In genomic region chr2:133486706-133487305, GRCh38 we compare ENCODE assay signal across 28 cellular contexts.
DNase-seq lines count a peak whose midpoint lies in the region; ATAC-seq and TF ChIP-seq lines count a peak whose summit lies in the region.
"Had no signal": no experiment of that assay in that cellular context is flagged by ENCODE, and none has a peak within 500 bp of the region (broad histone marks: within the 10 kb centered on the region; RNA-seq: fewer than 3 reads in every experiment).

No MANE protein-coding gene starts in this region.

- 33 to 45% methylated on average over 5 of the region's 5 CpGs for WGBS in heart right ventricle, 2 donors

- H3K4me3 ChIP-seq in AG10803 (ENCODE audit: low read length) = no peak overlapping the region
- no peak overlapping the region for H3K4me3 ChIP-seq in brain microvascular endothelial cell (ENCODE audit: low read depth, low read length)
- no peak overlapping the region for H3K4me3 ChIP-seq in heart right ventricle
- H3K4me3 ChIP-seq in left lung = no peak overlapping the region
- H3K4me3 ChIP-seq: smooth muscle cell had no signal

- TF ChIP-seq CTCF in AG10803 (conservative IDR thresholded peaks at IDR 0.05; ENCODE audit: low read length) (no peak), brain microvascular endothelial cell (IDR thresholded peaks at IDR 0.05; ENCODE audit: low read depth, low read length, missing control alignments) (no peak), nephron (IDR thresholded peaks at IDR 0.05; ENCODE audit: unreplicated experiment in 3 of 3) (no peak), heart right ventricle (IDR thresholded peaks at IDR 0.05) (no peak), left lung (IDR thresholded peaks at IDR 0.05) (no peak)

- H3K4me3 Mint-ChIP-seq in nephron = peak overlapping the region in 1 of 3 experiments; percentile 15
- H3K4me3 Mint-ChIP-seq: activated CD4-positive, alpha-beta memory T cell treated with anti-CD3 and anti-CD28 coated beads, Interleukin-2, amount 10 ng/mL, durations not matched to agents 7 days and 5 days; endodermal cell; H9; naive thymus-derived CD4-positive, alpha-beta T cell; T-helper 1 cell treated with Interleukin-12 subunit alpha and Interleukin-12 subunit beta and Interleukin-4 antibody, amounts not matched to agents 30 μg/mL and 1 μg/mL, for 36 hours; type B pancreatic cell had no signal

- H3K27me3 ChIP-seq in brain microvascular endothelial cell (replicated peaks) (no peaks in the 10 kb centered on the region), heart right ventricle (no peaks in the 10 kb centered on the region), left lung (no peaks in the 10 kb centered on the region)
- H3K27me3 ChIP-seq: BE2C had no signal

- H3K27ac ChIP-seq in brain microvascular endothelial cell = no peak overlapping the region
- no peak overlapping the region for H3K27ac ChIP-seq in heart right ventricle
- no peak overlapping the region for H3K27ac ChIP-seq in left lung

- peak overlapping the region; percentile 73 to 94 (median 88) for H3K27ac Mint-ChIP-seq in nephron
- H3K27ac Mint-ChIP-seq: activated CD4-positive, alpha-beta memory T cell treated with anti-CD3 and anti-CD28 coated beads, Interleukin-2, amount 10 ng/mL, durations not matched to agents 7 days and 5 days; activated naive CD4-positive, alpha-beta T cell treated with anti-CD3 and anti-CD28 coated beads, Interleukin-2, amount 50 U/mL, for 72 hours; activated T-helper 2 cell treated with anti-CD3 and anti-CD28 coated beads, Interferon-gamma antibody, Interleukin-2, Interleukin-4, amounts not matched to agents 10 μg/mL and 5 μg/mL and 100 μg/mL, durations not matched to agents 14 hours and 24 hours and 36 hours; endodermal cell; H9; T-helper 1 cell treated with Interleukin-12 subunit alpha and Interleukin-12 subunit beta and Interleukin-4 antibody, amounts not matched to agents 30 μg/mL and 1 μg/mL, for 36 hours; type B pancreatic cell had no signal

- H3K36me3 ChIP-seq in brain microvascular endothelial cell (replicated peaks) = no peaks in the 10 kb centered on the region
- H3K36me3 ChIP-seq in heart right ventricle = no peaks in the 10 kb centered on the region
- H3K36me3 ChIP-seq in left lung = no peaks in the 10 kb centered on the region
- H3K36me3 ChIP-seq: BE2C had no signal

- no peaks in the 10 kb centered on the region for H3K9me3 Mint-ChIP-seq in nephron
- H3K9me3 Mint-ChIP-seq: activated CD4-positive, alpha-beta memory T cell treated with anti-CD3 and anti-CD28 coated beads, Interleukin-2, amount 10 ng/mL, durations not matched to agents 7 days and 5 days; activated T-helper 2 cell treated with anti-CD3 and anti-CD28 coated beads, Interferon-gamma antibody, Interleukin-2, Interleukin-4, amounts not matched to agents 10 μg/mL and 5 μg/mL and 100 μg/mL, durations not matched to agents 14 hours and 24 hours and 36 hours; endodermal cell; H9; T-helper 1 cell treated with Interleukin-12 subunit alpha and Interleukin-12 subunit beta and Interleukin-4 antibody, amounts not matched to agents 30 μg/mL and 1 μg/mL, for 36 hours; type B pancreatic cell had no signal

- H3K36me3 Mint-ChIP-seq in nephron (ENCODE audit: low read depth) = no peaks in the 10 kb centered on the region
- H3K36me3 Mint-ChIP-seq: activated naive CD4-positive, alpha-beta T cell treated with anti-CD3 and anti-CD28 coated beads, Interleukin-2, amount 50 U/mL, for 72 hours; naive thymus-derived CD4-positive, alpha-beta T cell; type B pancreatic cell had no signal

- no peaks in the 10 kb centered on the region for H3K27me3 Mint-ChIP-seq in nephron (ENCODE audit: low read depth)
- H3K27me3 Mint-ChIP-seq: activated CD4-positive, alpha-beta memory T cell treated with anti-CD3 and anti-CD28 coated beads, Interleukin-2, amount 10 ng/mL, durations not matched to agents 7 days and 5 days had no signal

- in situ Hi-C loops in brain microvascular endothelial cell (cut with HindIII; ENCODE audit: low pct_ligation_motif_present, low sequenced_read_pairs) = no loop called here

- H3K9me3 ChIP-seq in heart right ventricle = no peaks in the 10 kb centered on the region
- H3K9me3 ChIP-seq in left lung = no peaks in the 10 kb centered on the region
- H3K9me3 ChIP-seq: BE2C had no signal

- ATAC-seq in heart right ventricle (no peak), HG03342 (IDR thresholded peaks at IDR 0.05; ENCODE audit: unreplicated experiment) (no peak), left lung (no peak)
- ATAC-seq: activated CD4-positive, CD25-positive, alpha-beta regulatory T cell treated with anti-CD3 and anti-CD28 coated beads, Interleukin-2, amount 50 U/mL, for 24 hours; activated naive CD4-positive, alpha-beta T cell treated with anti-CD3 and anti-CD28 coated beads, Interleukin-2, amount 50 U/mL, for 72 hours; naive thymus-derived CD4-positive, alpha-beta T cell had no signal

- intact Hi-C loops in head of caudate nucleus (cut with DNase I) = no loop called here
- intact Hi-C loops in heart right ventricle (cut with DNase I) = no loop called here
- intact Hi-C loops in left lung (cut with DNase I) = no loop called here

- H3K4me1 ChIP-seq in heart right ventricle = peaks cover 0 to 18% (median 4%) of the 10 kb centered on the region in 9 donors
- H3K4me1 ChIP-seq in left lung = no peaks in the 10 kb centered on the region
- H3K4me1 ChIP-seq: BE2C had no signal

- DNase-seq in AG10803 (ENCODE audit: low read depth) = peak; percentile 19
- peak; percentile 20 for DNase-seq in brain microvascular endothelial cell
- DNase-seq in head of caudate nucleus = peak in 29 of 42 donors; percentile 5 to 78 (median 38)
- DNase-seq in heart right ventricle = no peak
- no peak for DNase-seq in stimulated activated CD4-positive, alpha-beta T cell treated with anti-CD3 and anti-CD28 coated beads, Interleukin-2, amount 100 ng/mL, for 48 hours
- no peak for DNase-seq in left lung
- DNase-seq: activated CD4-positive, alpha-beta memory T cell treated with anti-CD3 and anti-CD28 coated beads, Interleukin-2, amount 10 ng/mL, durations not matched to agents 7 days and 5 days; activated CD8-positive, alpha-beta memory T cell treated with anti-CD3 and anti-CD28 coated beads, Interleukin-2, amount 50 U/mL, for 48 hours; BE2C; endodermal cell; glutamatergic neuron; H9; left colon; naive thymus-derived CD4-positive, alpha-beta T cell; NCI-H1105; NCI-H2029; NCI-H226; retina; RPMI8226; stimulated activated CD4-positive, alpha-beta T cell treated with anti-CD3 and anti-CD28 coated beads, Interleukin-2, amount 100 ng/mL, for 24 hours had no signal

- H3K4me1 Mint-ChIP-seq in nephron = peaks cover 58% of the 10 kb centered on the region
- H3K4me1 Mint-ChIP-seq: activated CD4-positive, alpha-beta memory T cell treated with anti-CD3 and anti-CD28 coated beads, Interleukin-2, amount 10 ng/mL, durations not matched to agents 7 days and 5 days; H9; naive thymus-derived CD4-positive, alpha-beta T cell had no signal

Comparison
In these comparisons a context has a peak if more than half of its experiments do, and no peak if none do; other contexts are left out.
1. DNase-seq: peak in AG10803 (single experiment), brain microvascular endothelial cell (single experiment) and head of caudate nucleus (29 of 42); none in heart right ventricle (0 of 2), stimulated activated CD4-positive, alpha-beta T cell treated with anti-CD3 and anti-CD28 coated beads, Interleukin-2, amount 100 ng/mL, for 48 hours (0 of 2) and left lung (0 of 2).